Comparison of ENCODE assay signal across 14 cellular contexts in the genomic region with DNA sequence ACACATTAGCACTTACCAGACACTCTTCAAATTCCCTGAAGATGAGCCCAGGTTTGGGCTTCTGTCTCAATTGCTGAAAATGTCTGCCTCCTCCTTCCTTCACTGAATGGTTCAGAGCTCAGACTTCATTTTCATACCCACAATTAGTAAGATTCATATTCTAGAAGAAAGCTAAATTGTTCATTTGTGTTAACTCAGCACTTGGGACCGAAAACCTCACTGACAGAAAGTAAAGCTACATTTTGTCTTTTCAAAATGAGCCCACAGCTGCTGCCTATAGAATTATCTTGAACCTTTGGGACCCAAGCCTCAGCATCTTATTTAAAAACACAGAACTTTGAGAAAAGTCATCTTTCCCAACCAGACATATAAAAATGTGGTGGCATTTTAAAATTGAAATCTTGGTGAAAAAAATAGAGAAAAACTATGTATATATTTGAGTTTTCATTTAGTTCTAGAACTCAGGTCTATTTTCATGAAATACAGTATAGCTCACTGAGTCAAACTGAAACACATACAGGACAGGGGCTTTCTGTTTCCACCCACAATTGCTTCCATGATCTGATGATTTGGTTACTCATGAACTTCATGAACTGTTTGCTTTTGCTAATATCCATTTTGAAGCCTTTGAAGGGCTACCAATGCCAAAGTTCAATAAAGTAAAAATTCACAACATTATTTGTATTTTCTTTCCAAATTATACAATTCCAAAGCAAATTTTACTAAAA.
DNase-seq lines count a peak whose midpoint lies in the region; ATAC-seq and TF ChIP-seq lines count a peak whose summit lies in the region.
"Had no signal": no experiment of that assay in that cellular context is flagged by ENCODE, and none has a peak within 500 bp of the region (broad histone marks: within the 10 kb centered on the region; RNA-seq: fewer than 3 reads in every experiment).

No MANE protein-coding gene starts in this region.

- TF ChIP-seq CTCF in stomach (IDR thresholded peaks at IDR 0.05) (no peak), mammary epithelial cell (conservative IDR thresholded peaks at IDR 0.05 in 1 of 2, IDR thresholded peaks at IDR 0.05 in 1 of 2; ENCODE audit: extremely low read depth in 1 of 2, insufficient read depth in 1 of 2, low read depth in 1 of 2, low read length in 2 of 2) (no peak)

- no peak overlapping the region for H3K9ac ChIP-seq in mammary epithelial cell (ENCODE audit: insufficient read depth, low read length)

- H3K4me1 ChIP-seq in stomach (no peaks in the 10 kb centered on the region), mammary epithelial cell (ENCODE audit: insufficient read depth, low read length) (no peaks in the 10 kb centered on the region)

- in situ Hi-C loops in mammary epithelial cell (cut with MboI; ENCODE audit: low sequenced_read_pairs in 2 of 2): loop anchor here in 1 of 2 donors (25.0 kb wide), 1 partner anchor 89 kb away; no protein-coding TSS in a partner anchor

- no peak overlapping the region for H3K27ac ChIP-seq in stomach
- no peak overlapping the region for H3K27ac ChIP-seq in mammary epithelial cell (ENCODE audit: insufficient read depth, low read depth, low read length)
- H3K27ac ChIP-seq: skin epidermis had no signal

- intact Hi-C loops in stomach (cut with DNase I; ENCODE audit: low total_unique reads): no loop called here
- intact Hi-C loops in mammary epithelial cell (cut with micrococcal nuclease): no loop called here

- H3K36me3 ChIP-seq in stomach (no peaks in the 10 kb centered on the region), mammary epithelial cell (ENCODE audit: insufficient read depth, low read length) (no peaks in the 10 kb centered on the region)
- H3K36me3 ChIP-seq: MG63 had no signal

- no TSS peak for BruUV-seq in mammary epithelial cell (replicated peaks; lab: Mats Ljungman, UMichigan)

- H2AFZ ChIP-seq in mammary epithelial cell (ENCODE audit: low read depth, low read length): no peak overlapping the region

- H3K9me3 ChIP-seq in stomach (no peaks in the 10 kb centered on the region), mammary epithelial cell (replicated peaks; ENCODE audit: insufficient read depth, low read length) (no peaks in the 10 kb centered on the region)
- H3K9me3 ChIP-seq: MG63 had no signal

- ATAC-seq in GM18508 (IDR thresholded peaks at IDR 0.05; ENCODE audit: insufficient read depth, unreplicated experiment) (peak; percentile 57), GM19395 (IDR thresholded peaks at IDR 0.05; ENCODE audit: unreplicated experiment) (peak; percentile 90), HG02870 (IDR thresholded peaks at IDR 0.05; ENCODE audit: unreplicated experiment) (peak; percentile 87), HG03571 (IDR thresholded peaks at IDR 0.05; ENCODE audit: unreplicated experiment) (peak; percentile 81)

- H3K27me3 ChIP-seq in stomach: peaks cover 0 to 15% (median 0%) of the 10 kb centered on the region in 3 donors
- H3K27me3 ChIP-seq in mammary epithelial cell (ENCODE audit: insufficient read depth, low read length): no peaks in the 10 kb centered on the region

- TF ChIP-seq POLR2A in stomach (IDR thresholded peaks at IDR 0.05): no peak

- H3K4me3 ChIP-seq in stomach (no peak overlapping the region), mammary epithelial cell (replicated peaks in 1 of 3; ENCODE audit: insufficient read depth in 1 of 3, low read depth in 2 of 3, low read length in 3 of 3) (no peak overlapping the region)
- H3K4me3 ChIP-seq: MG63, skin epidermis had no signal

- H4K20me1 ChIP-seq in mammary epithelial cell (ENCODE audit: insufficient read depth, low read length): no peaks in the 10 kb centered on the region

- H3K4me2 ChIP-seq in mammary epithelial cell (ENCODE audit: insufficient read depth, low read depth, low read length): no peak overlapping the region

- TF ChIP-seq EP300 in stomach (IDR thresholded peaks at IDR 0.05): no peak

- dilution Hi-C loops in mammary epithelial cell (cut with HindIII; ENCODE audit: low sequenced_read_pairs): no loop called here

- CTCF ChIA-PET in mammary epithelial cell (lab: Charles Lee; ENCODE audit: low non-redundant PET): no interaction called here

- no peak for DNase-seq in stomach
- DNase-seq in activated effector memory CD4-positive, alpha-beta T cell treated with Interleukin-2 at 50 U/mL for 16 hours: no peak
- no peak for DNase-seq in mammary epithelial cell
- DNase-seq in GM03348 (ENCODE audit: low spot score): no peak
- DNase-seq: activated effector memory CD4-positive, alpha-beta T cell treated with anti-CD3 and anti-CD28 coated beads, Interleukin-2, amount 50 U/mL, for 16 hours; effector CD4-positive, alpha-beta T cell; H9; hypothalamus; MG63 had no signal

- H3K79me2 ChIP-seq in mammary epithelial cell (ENCODE audit: insufficient read depth, low read length): no peaks in the 10 kb centered on the region

- 80 to 96% (median 92%) methylated on average over 1 of the region's 1 CpG for WGBS in stomach, 5 donors
- 73% methylated on average over 1 of the region's 1 CpG for WGBS in mammary epithelial cell (ENCODE audit: low coverage, missing lambda C conversion rate)
